Comparison of ENCODE assay signal across 24 cellular contexts in genomic region chr16:35306915-35307314, GRCh38.
DNase-seq lines count a peak whose midpoint lies in the region; ATAC-seq and TF ChIP-seq lines count a peak whose summit lies in the region.
"Had no signal": no experiment of that assay in that cellular context is flagged by ENCODE, and none has a peak within 500 bp of the region (broad histone marks: within the 10 kb centered on the region; RNA-seq: fewer than 3 reads in every experiment).

No MANE protein-coding gene starts in this region.

- H3F3A ChIP-seq in PC-3 (ENCODE audit: low read length, unreplicated experiment), result no peaks in the 10 kb centered on the region

- H3K4me2 ChIP-seq in PC-3 (ENCODE audit: low read length), result no peak overlapping the region
- H3K4me2 ChIP-seq: BLaER1, SK-N-SH had no signal

- no peaks in the 10 kb centered on the region for H3K9me3 ChIP-seq in PC-3 (ENCODE audit: low read length)
- H3K9me3 ChIP-seq in CD4-positive, alpha-beta T cell (ENCODE audit: control insufficient read depth, low read length), result peaks cover 11% of the 10 kb centered on the region
- H3K9me3 ChIP-seq: BLaER1, SK-N-SH had no signal

- CTCF ChIA-PET in PC-3 (lab: Charles Lee), result no interaction called here
- CTCF ChIA-PET in CD4-positive, alpha-beta T cell (lab: Charles Lee), result no interaction called here

- no peak overlapping the region for H3K4me3 Mint-ChIP-seq in activated T-helper 17 cell treated with anti-CD3 and anti-CD28 coated beads, Interleukin-2, amount 50 U/mL, for 72 hours
- H3K4me3 Mint-ChIP-seq in CD4-positive, alpha-beta T cell, result no peak overlapping the region
- H3K4me3 Mint-ChIP-seq: CD8-positive, alpha-beta T cell; H9; HFFc6 had no signal

- DNase-seq in PC-3 (peak; percentile 25), epithelial cell of prostate (ENCODE audit: low read depth, low spot score) (no peak), activated gamma-delta T cell (lab: John Stamatoyannopoulos, UW) (no peak)
- no peak for DNase-seq in CD4-positive, alpha-beta T cell
- DNase-seq: ACHN; Calu3; CD8-positive, alpha-beta T cell; DND-41; H9; HFFc6; KBM-7; NCI-H1105; NCI-H146; NCI-H2171; NCI-H526; OCI-M1; Right ventricle myocardium superior; SK-N-SH had no signal

- POLR2A ChIA-PET in PC-3 (lab: Charles Lee; ENCODE audit: unreplicated experiment), result no interaction called here
- POLR2A ChIA-PET in CD4-positive, alpha-beta T cell (lab: Charles Lee), result no interaction called here

- H3K36me3 Mint-ChIP-seq in activated T-helper 17 cell treated with anti-CD3 and anti-CD28 coated beads, Interleukin-2, amount 50 U/mL, for 72 hours (ENCODE audit: low read depth), result no peaks in the 10 kb centered on the region
- H3K36me3 Mint-ChIP-seq in CD4-positive, alpha-beta T cell (ENCODE audit: low read depth), result no peaks in the 10 kb centered on the region
- H3K36me3 Mint-ChIP-seq: CD8-positive, alpha-beta T cell had no signal

- no peaks in the 10 kb centered on the region for H3K4me1 ChIP-seq in PC-3 (ENCODE audit: insufficient read depth, low read length)
- H3K4me1 ChIP-seq: BLaER1 had no signal

- no peaks in the 10 kb centered on the region for H3K27me3 Mint-ChIP-seq in activated T-helper 17 cell treated with anti-CD3 and anti-CD28 coated beads, Interleukin-2, amount 50 U/mL, for 72 hours
- no peaks in the 10 kb centered on the region for H3K27me3 Mint-ChIP-seq in CD4-positive, alpha-beta T cell

- H3K4me1 Mint-ChIP-seq in activated T-helper 17 cell treated with anti-CD3 and anti-CD28 coated beads, Interleukin-2, amount 50 U/mL, for 72 hours, result no peaks in the 10 kb centered on the region
- H3K4me1 Mint-ChIP-seq in CD4-positive, alpha-beta T cell (ENCODE audit: low read depth), result no peaks in the 10 kb centered on the region
- H3K4me1 Mint-ChIP-seq: H9 had no signal

- intact Hi-C loops in PC-3 (cut with micrococcal nuclease), result no loop called here
- intact Hi-C loops in CD4-positive, alpha-beta T cell (cut with DNase I, micrococcal nuclease), result no loop called here

- no peaks in the 10 kb centered on the region for H3K79me2 ChIP-seq in PC-3 (ENCODE audit: low read length)

- no peaks in the 10 kb centered on the region for H4K20me1 ChIP-seq in PC-3 (ENCODE audit: low read length)
- H4K20me1 ChIP-seq: BLaER1 had no signal

- no peaks in the 10 kb centered on the region for H3K36me3 ChIP-seq in PC-3 (ENCODE audit: low read depth, low read length)
- H3K36me3 ChIP-seq: BLaER1 had no signal

- no peak overlapping the region for H2AFZ ChIP-seq in PC-3 (ENCODE audit: low read length)

- no peak for TF ChIP-seq EP300 in Ishikawa (IDR thresholded peaks at IDR 0.05; ENCODE audit: borderline replicate concordance)

- H3K27ac Mint-ChIP-seq in activated T-helper 17 cell treated with anti-CD3 and anti-CD28 coated beads, Interleukin-2, amount 50 U/mL, for 72 hours, result no peak overlapping the region
- H3K27ac Mint-ChIP-seq in CD4-positive, alpha-beta T cell, result no peak overlapping the region
- H3K27ac Mint-ChIP-seq: CD8-positive, alpha-beta T cell; H9; HFFc6 had no signal

- no peak for ATAC-seq in PC-3
- no peak for ATAC-seq in activated T-helper 17 cell treated with anti-CD3 and anti-CD28 coated beads, Interleukin-2, amount 50 U/mL, for 72 hours (replicated peaks)
- ATAC-seq in CD4-positive, alpha-beta T cell (ENCODE audit: poor library complexity), result no peak
- ATAC-seq: CD8-positive, alpha-beta T cell; GM12878; HepG2 had no signal

- no peak overlapping the region for H3K27ac ChIP-seq in PC-3 (ENCODE audit: low read length)
- H3K27ac ChIP-seq in epithelial cell of prostate, result peak overlapping the region; percentile 58
- H3K27ac ChIP-seq in skin epidermis, result peak overlapping the region in 11 of 21 experiments; percentile 25 to 85 (median 69)
- H3K27ac ChIP-seq in CD4-positive, alpha-beta T cell (ENCODE audit: low read depth, low read length), result no peak overlapping the region
- H3K27ac ChIP-seq: BLaER1 had no signal

- no peaks in the 10 kb centered on the region for H3K27me3 ChIP-seq in PC-3 (ENCODE audit: low read length)
- no peaks in the 10 kb centered on the region for H3K27me3 ChIP-seq in CD4-positive, alpha-beta T cell (ENCODE audit: control insufficient read depth, insufficient read depth, low read length)
- H3K27me3 ChIP-seq: BLaER1 had no signal

- no TSS peak for BruUV-seq in PC-3 (replicated peaks; lab: Mats Ljungman, UMichigan)

- no peak for TF ChIP-seq RAD21 in Ishikawa (IDR thresholded peaks at IDR 0.05; ENCODE audit: low read depth)

- H3K4me3 ChIP-seq in PC-3 (ENCODE audit: low read length) (no peak overlapping the region), skin epidermis (no peak overlapping the region)
- H3K4me3 ChIP-seq: BLaER1, GM12878 had no signal

- peaks cover 26% of the 10 kb centered on the region for H3K9me3 Mint-ChIP-seq in activated T-helper 17 cell treated with anti-CD3 and anti-CD28 coated beads, Interleukin-2, amount 50 U/mL, for 72 hours
- H3K9me3 Mint-ChIP-seq in CD4-positive, alpha-beta T cell, result peaks cover 25% of the 10 kb centered on the region

- no peak for TF ChIP-seq CTCF in PC-3 (conservative IDR thresholded peaks at IDR 0.05; ENCODE audit: low read depth, low read length)
- no peak for TF ChIP-seq CTCF in CD4-positive, alpha-beta T cell (IDR thresholded peaks at IDR 0.05)

- no peaks in the 10 kb centered on the region for H3K9me2 ChIP-seq in PC-3 (replicated peaks; ENCODE audit: low read length)
- H3K9me2 ChIP-seq: SK-N-SH had no signal

- no peak overlapping the region for H3K9ac ChIP-seq in PC-3 (ENCODE audit: low read length)
- H3K9ac ChIP-seq: BLaER1, SK-N-SH had no signal

TF ChIP-seq in Ishikawa, 13 proteins besides CTCF, POLR2A, EP300 and RAD21:
- TF ChIP-seq NFIC (IDR thresholded peaks at IDR 0.05) (peak; percentile 52; the same call in 1 of the 2 replicates), CREB1 (IDR thresholded peaks at IDR 0.05; ENCODE audit: low read depth) (no peak), EGR1 (IDR thresholded peaks at IDR 0.05) (no peak), ZBTB7A (IDR thresholded peaks at IDR 0.05; ENCODE audit: low read depth) (no peak), REST (IDR thresholded peaks at IDR 0.05; ENCODE audit: low read depth) (no peak), MAX (IDR thresholded peaks at IDR 0.05) (no peak), FOXM1 (IDR thresholded peaks at IDR 0.05; ENCODE audit: borderline replicate concordance, low read depth) (no peak), YY1 (IDR thresholded peaks at IDR 0.05; ENCODE audit: low read depth) (no peak)

Comparison
In these comparisons a context has a peak if more than half of its experiments do, and no peak if none do; other contexts are left out.
1. H3K27ac ChIP-seq: peak in epithelial cell of prostate (single experiment) and skin epidermis (11 of 21); none in PC-3 (single experiment) and CD4-positive, alpha-beta T cell (single experiment).